ENCODE assay signal across 25 cellular contexts in the genomic region with DNA sequence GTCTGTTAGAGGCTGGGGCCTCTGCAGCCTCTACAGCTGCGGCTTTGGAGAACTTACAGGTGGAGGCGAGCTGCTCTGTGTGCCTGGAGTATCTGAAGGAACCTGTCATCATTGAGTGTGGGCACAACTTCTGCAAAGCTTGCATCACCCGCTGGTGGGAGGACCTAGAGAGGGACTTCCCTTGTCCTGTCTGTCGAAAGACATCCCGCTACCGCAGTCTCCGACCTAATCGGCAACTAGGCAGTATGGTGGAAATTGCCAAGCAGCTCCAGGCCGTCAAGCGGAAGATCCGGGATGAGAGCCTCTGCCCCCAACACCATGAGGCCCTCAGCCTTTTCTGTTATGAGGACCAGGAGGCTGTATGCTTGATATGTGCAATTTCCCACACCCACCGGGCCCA. TPM values are rescaled to one million over a fixed set of nuclear protein-coding genes. Genes with fewer than 3 reads are reported as not detected.
DNase-seq lines count a peak whose midpoint lies in the region; ATAC-seq and TF ChIP-seq lines count a peak whose summit lies in the region.
"Had no signal": no experiment of that assay in that cellular context is flagged by ENCODE, and none has a peak within 500 bp of the region (broad histone marks: within the 10 kb centered on the region; RNA-seq: fewer than 3 reads in every experiment).

No MANE protein-coding gene starts in this region.

- no peak overlapping the region for H3K27ac ChIP-seq in CD4-positive, alpha-beta T cell (ENCODE audit: low read depth, low read length)
- H3K27ac ChIP-seq: prostate gland, VCaP had no signal

- H3K4me1 Mint-ChIP-seq in CD4-positive, alpha-beta T cell (ENCODE audit: low read depth): peaks cover 42% of the 10 kb centered on the region
- H3K4me1 Mint-ChIP-seq in activated naive CD8-positive, alpha-beta T cell treated with anti-CD3 and anti-CD28 coated beads for 36 hours: peaks cover 28% of the 10 kb centered on the region
- H3K4me1 Mint-ChIP-seq in memory B cell: peaks cover 27% of the 10 kb centered on the region

- TF ChIP-seq CTCF in CD4-positive, alpha-beta T cell (IDR thresholded peaks at IDR 0.05): no peak

- H3K9me3 Mint-ChIP-seq in CD4-positive, alpha-beta T cell: no peaks in the 10 kb centered on the region
- no peaks in the 10 kb centered on the region for H3K9me3 Mint-ChIP-seq in activated naive CD8-positive, alpha-beta T cell treated with anti-CD3 and anti-CD28 coated beads for 36 hours
- no peaks in the 10 kb centered on the region for H3K9me3 Mint-ChIP-seq in memory B cell

- peak overlapping the region; percentile 97 for H3K27ac Mint-ChIP-seq in CD4-positive, alpha-beta T cell
- H3K27ac Mint-ChIP-seq in activated naive CD8-positive, alpha-beta T cell treated with anti-CD3 and anti-CD28 coated beads for 36 hours: peak overlapping the region; percentile 54
- peak overlapping the region; percentile 99 for H3K27ac Mint-ChIP-seq in memory B cell

- intact Hi-C loops in CD4-positive, alpha-beta T cell (cut with DNase I, micrococcal nuclease): loop anchor here (5.0 to 10.0 kb wide), 4 partner anchors 72 to 585 kb away; a partner anchor contains a TSS

- DNase-seq in SIG-M5 treated with dmso at 0.1 percent for 504 hours (lab: John Stamatoyannopoulos, UW; ENCODE audit: unreplicated experiment) (peak; percentile 34), SIG-M5 (lab: John Stamatoyannopoulos, UW) (no peak), memory B cell (ENCODE audit: low spot score in 2 of 2) (no peak), putamen (ENCODE audit: low spot score) (no peak), dermis blood vessel endothelial cell (no peak)
- DNase-seq in CD4-positive, alpha-beta T cell: no peak
- no peak for DNase-seq in activated naive CD8-positive, alpha-beta T cell treated with anti-CD3 and anti-CD28 coated beads for 36 hours
- DNase-seq: 8988T; activated CD4-positive, alpha-beta T cell treated with anti-CD3 and anti-CD28 coated beads for 48 hours; activated naive CD4-positive, alpha-beta T cell; activated T-cell treated with anti-CD3 and anti-CD28 coated beads, Interleukin-2, amount 50 U/mL, for 48 hours; amniotic stem cell; DMS53; effector memory CD4-positive, alpha-beta T cell; glutamatergic neuron; kidney; NCI-H1417 treated with DMSO at 0.1 percent for 48 hours; NCI-H2081; NCI-H345; NCI-H748 treated with DMSO at 0.1 percent for 48 hours; SK-N-SH; stimulated activated naive CD4-positive, alpha-beta T cell treated with Interleukin-2 at 50 U/mL for 16 hours had no signal

- CTCF ChIA-PET in CD4-positive, alpha-beta T cell (lab: Charles Lee): interaction anchor here (1.4 kb wide), 1 partner anchor 124 kb away, joined by 6 read pairs; no protein-coding TSS in a partner anchor

- ATAC-seq in CD4-positive, alpha-beta T cell (ENCODE audit: poor library complexity): no peak
- no peak for ATAC-seq in memory B cell (ENCODE audit: low read depth)
- ATAC-seq in HG02840 (IDR thresholded peaks at IDR 0.05; ENCODE audit: low FRiP score, unreplicated experiment): no peak

- H3K9me3 ChIP-seq in CD4-positive, alpha-beta T cell (ENCODE audit: control insufficient read depth, low read length): no peaks in the 10 kb centered on the region
- H3K9me3 ChIP-seq: prostate gland, SK-N-SH had no signal

- H3K4me3 Mint-ChIP-seq in CD4-positive, alpha-beta T cell: no peak overlapping the region
- peak overlapping the region; percentile 26 for H3K4me3 Mint-ChIP-seq in activated naive CD8-positive, alpha-beta T cell treated with anti-CD3 and anti-CD28 coated beads for 36 hours
- H3K4me3 Mint-ChIP-seq in memory B cell: no peak overlapping the region

- H3K27me3 ChIP-seq in CD4-positive, alpha-beta T cell (ENCODE audit: control insufficient read depth, insufficient read depth, low read length): no peaks in the 10 kb centered on the region

- peaks cover 87% of the 10 kb centered on the region for H3K36me3 Mint-ChIP-seq in CD4-positive, alpha-beta T cell (ENCODE audit: low read depth)
- peaks cover 41% of the 10 kb centered on the region for H3K36me3 Mint-ChIP-seq in activated naive CD8-positive, alpha-beta T cell treated with anti-CD3 and anti-CD28 coated beads for 36 hours
- peaks cover 24% of the 10 kb centered on the region for H3K36me3 Mint-ChIP-seq in memory B cell

- no peaks in the 10 kb centered on the region for H3K27me3 Mint-ChIP-seq in CD4-positive, alpha-beta T cell
- H3K27me3 Mint-ChIP-seq in activated naive CD8-positive, alpha-beta T cell treated with anti-CD3 and anti-CD28 coated beads for 36 hours: no peaks in the 10 kb centered on the region
- no peaks in the 10 kb centered on the region for H3K27me3 Mint-ChIP-seq in memory B cell

- POLR2A ChIA-PET in CD4-positive, alpha-beta T cell (lab: Charles Lee): interaction anchor here (1.5 kb wide), 1 partner anchor 15 kb away, joined by 3 read pairs; a partner anchor contains a TSS

RNA-seq across cellular contexts. Expression of a gene that starts 2.6 kb away (rescaled TPM):
- total RNA-seq in CD4-positive, alpha-beta T cell: 10 to 100 TPM; 38.2 to 38.3 TPM
- 10 to 100 TPM; 26.2 to 29.2 TPM for total RNA-seq in activated naive CD8-positive, alpha-beta T cell treated with anti-CD3 and anti-CD28 coated beads for 36 hours
- 11.6 and 15.3 TPM in 2 replicates for total RNA-seq in dermis blood vessel endothelial cell

RNA-seq across cellular contexts. Expression of a gene that starts 15.6 kb away (rescaled TPM):
- total RNA-seq in CD4-positive, alpha-beta T cell: 10 to 100 TPM; 42.8 to 51.9 TPM
- total RNA-seq in activated naive CD8-positive, alpha-beta T cell treated with anti-CD3 and anti-CD28 coated beads for 36 hours: 10 to 100 TPM; 42.2 to 46.5 TPM
- total RNA-seq in dermis blood vessel endothelial cell: 17.5 and 26.9 TPM in 2 replicates
